Comparison of ENCODE assay signal across 10 cellular contexts in the genomic region with DNA sequence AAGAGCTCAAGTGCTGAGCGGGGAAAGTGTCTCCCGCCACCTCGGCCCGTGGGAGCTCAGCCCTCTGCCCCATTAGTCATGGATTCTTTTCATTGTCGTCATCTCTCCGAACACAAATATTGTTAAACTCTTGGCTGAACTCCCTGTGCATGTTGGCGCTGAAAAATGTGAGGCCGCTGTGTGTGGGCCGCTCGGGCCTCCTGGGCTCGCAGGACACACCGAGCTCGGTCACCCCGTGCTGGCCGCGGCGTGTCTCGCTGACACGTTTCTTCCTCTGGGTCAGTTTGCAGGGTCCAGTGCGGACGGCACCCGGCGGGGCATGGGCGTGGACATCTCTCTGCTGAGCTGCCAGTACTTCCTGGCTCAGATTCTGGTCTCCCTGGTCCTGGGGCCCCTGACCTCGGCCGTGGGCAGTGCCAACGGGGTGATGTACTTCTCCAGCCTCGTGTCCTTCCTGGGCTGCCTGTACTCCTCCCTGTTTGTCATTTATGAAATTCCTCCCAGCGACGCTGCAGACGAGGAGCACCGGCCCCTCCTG. TPM values are rescaled to one million over a fixed set of nuclear protein-coding genes. Genes with fewer than 3 reads are reported as not detected.
DNase-seq lines count a peak whose midpoint lies in the region; ATAC-seq, FAIRE-seq and TF ChIP-seq lines count a peak whose summit lies in the region.
"Had no signal": no experiment of that assay in that cellular context is flagged by ENCODE, and none has a peak within 500 bp of the region (broad histone marks: within the 10 kb centered on the region; RNA-seq: fewer than 3 reads in every experiment).

No MANE protein-coding gene starts in this region.

- H3K27ac ChIP-seq in aorta (ENCODE audit: low read depth in 1 of 2, low read length in 2 of 2), result peak overlapping the region; percentile 80 to 93
- H3K27ac ChIP-seq: 22Rv1 had no signal

- H3K36me3 Mint-ChIP-seq in mesothelial cell of epicardium, result peaks cover 10% of the 10 kb centered on the region

- H3K36me3 ChIP-seq in aorta (ENCODE audit: control insufficient read depth in 1 of 2, insufficient read depth in 2 of 2, low read length in 1 of 2), result peaks cover 0 to 1% of the 10 kb centered on the region in 2 donors

- 2 to 6% methylated on average over 32 of the region's 32 CpGs for WGBS in aorta, 2 donors

- peaks cover 18% of the 10 kb centered on the region for H3K4me1 Mint-ChIP-seq in mesothelial cell of epicardium

- ATAC-seq in aorta (ENCODE audit: low FRiP score) (peak; percentile 91), GM18867 (IDR thresholded peaks at IDR 0.05; ENCODE audit: unreplicated experiment) (no peak)

- H3K4me1 ChIP-seq in aorta (ENCODE audit: control insufficient read depth in 1 of 2, insufficient read depth in 2 of 2, low read length in 2 of 2), result no peaks in the 10 kb centered on the region

- intact Hi-C loops in aorta (cut with DNase I), result no loop called here

- H3K9me3 Mint-ChIP-seq in mesothelial cell of epicardium, result no peaks in the 10 kb centered on the region

- H3K27ac Mint-ChIP-seq in mesothelial cell of epicardium, result peak overlapping the region; percentile 76

- DNase-seq in DMS53 (lab: John Stamatoyannopoulos, UW) (peak; percentile 68), DMS53 treated with DMSO at 0.1 percent for 48 hours (lab: John Stamatoyannopoulos, UW; ENCODE audit: unreplicated experiment) (no peak), mesothelial cell of epicardium (ENCODE audit: low spot score in 2 of 2, unreplicated experiment in 2 of 2) (no peak), aorta (peak; percentile 92 to 95), DMS79 (lab: John Stamatoyannopoulos, UW) (no peak), OCI-M2 (lab: John Stamatoyannopoulos, UW; ENCODE audit: unreplicated experiment) (no peak)
- DNase-seq: NCI-H446 had no signal

- no peak overlapping the region for H3K4me3 ChIP-seq in aorta (ENCODE audit: low read length in 2 of 2)

- FAIRE-seq in endometrium (lab: Jason Lieb, UNC), result peak; percentile 95

- H3K9me3 ChIP-seq in aorta (ENCODE audit: control insufficient read depth, low read length), result no peaks in the 10 kb centered on the region

- no peaks in the 10 kb centered on the region for H3K27me3 ChIP-seq in aorta (ENCODE audit: control insufficient read depth in 1 of 2, insufficient read depth in 2 of 2, low read length in 1 of 2)

- H3K27me3 Mint-ChIP-seq in mesothelial cell of epicardium (ENCODE audit: low read depth), result no peaks in the 10 kb centered on the region

- TF ChIP-seq CTCF in mesothelial cell of epicardium (IDR thresholded peaks at IDR 0.05; ENCODE audit: unreplicated experiment), result no peak

- peak overlapping the region; percentile 39 for H3K4me3 Mint-ChIP-seq in mesothelial cell of epicardium

RNA-seq across cellular contexts. Expression of a gene that starts 25.6 kb away (rescaled TPM):
- total RNA-seq in mesothelial cell of epicardium (4.1 to 4.9 TPM (median 4.9 TPM) in 3 replicates), aorta (1 to 10 TPM; 5.4 to 8.7 TPM)
- polyA plus RNA-seq in aorta, result 1 to 10 TPM; 4.4 to 8.1 TPM

Comparison
In these comparisons a context has a peak if more than half of its experiments do, and no peak if none do; other contexts are left out.
1. DNase-seq: peak in DMS53 (single experiment) and aorta (2 of 2); none in DMS53 treated with DMSO at 0.1 percent for 48 hours (single experiment), mesothelial cell of epicardium (0 of 2), DMS79 (single experiment) and OCI-M2 (single experiment).